8 cellular contexts compared by ENCODE assay signal in genomic region chr17:10149573-10150399, GRCh38. TPM values are rescaled to one million over a fixed set of nuclear protein-coding genes. Genes with fewer than 3 reads are reported as not detected.
DNase-seq lines count a peak whose midpoint lies in the region; ATAC-seq and TF ChIP-seq lines count a peak whose summit lies in the region.

No MANE protein-coding gene starts in this region.

- in situ Hi-C loops in Caki2 (cut with HindIII; ENCODE audit: low pct_unique_long_range_greater_than_20kb, low sequenced_read_pairs), result no loop called here

- no peaks in the 10 kb centered on the region for H3K36me3 ChIP-seq in suprapubic skin
- H3K36me3 ChIP-seq in MG63, result no peaks in the 10 kb centered on the region

- H3K4me3 ChIP-seq in fibroblast of pulmonary artery (replicated peaks; ENCODE audit: low read depth, low read length) (no peak overlapping the region), suprapubic skin (no peak overlapping the region), MG63 (no peak overlapping the region)

- TF ChIP-seq POLR2A in suprapubic skin (IDR thresholded peaks at IDR 0.05), result no peak

- DNase-seq in Caki2 (ENCODE audit: low read depth) (peak; percentile 5), NOMO-1 treated with DMSO at 0.1 percent for 48 hours (lab: John Stamatoyannopoulos, UW; ENCODE audit: unreplicated experiment) (peak; percentile 92), fibroblast of pulmonary artery (ENCODE audit: low read depth) (peak; percentile 78), suprapubic skin (ENCODE audit: low spot score in 2 of 2) (no peak), DMS53 treated with DMSO at 0.1 percent for 48 hours (lab: John Stamatoyannopoulos, UW; ENCODE audit: unreplicated experiment) (no peak), MG63 (no peak)
- no peak for DNase-seq in stimulated activated CD4-positive, alpha-beta T cell treated with anti-CD3 and anti-CD28 coated beads, Interleukin-2, amount 100 ng/mL, for 48 hours

- H3K27ac ChIP-seq in suprapubic skin, result no peak overlapping the region

- H3K4me1 ChIP-seq in suprapubic skin, result peaks cover 4% of the 10 kb centered on the region

- TF ChIP-seq CTCF in fibroblast of pulmonary artery (IDR thresholded peaks at IDR 0.05; ENCODE audit: low read length, missing control alignments) (no peak), suprapubic skin (IDR thresholded peaks at IDR 0.05) (no peak)

- ATAC-seq in GM21447 (IDR thresholded peaks at IDR 0.05; ENCODE audit: unreplicated experiment), result peak; percentile 71

- no peaks in the 10 kb centered on the region for H3K9me3 ChIP-seq in suprapubic skin
- no peaks in the 10 kb centered on the region for H3K9me3 ChIP-seq in MG63

- H3K27me3 ChIP-seq in suprapubic skin (no peaks in the 10 kb centered on the region), MG63 (no peaks in the 10 kb centered on the region)

- TF ChIP-seq EP300 in suprapubic skin (IDR thresholded peaks at IDR 0.05), result no peak

- 67% methylated on average over 8 of the region's 8 CpGs for WGBS in suprapubic skin

RNA-seq across cellular contexts. Expression of gene GAS7, which starts 48.6 kb away (rescaled TPM):
- total RNA-seq in Caki2 (2014; rRNA removed; shearing (Covaris generic); ENCODE audit: low replicate concordance), result not detected in 2 replicates
- total RNA-seq in suprapubic skin, result 100 to 1,000 TPM in 1 of 4 donors, 10 to 100 TPM in 3; 45.7 to 106 (median 74.2) TPM
- total RNA-seq in MG63 (2014; rRNA removed; shearing (Covaris generic); ENCODE audit: low replicate concordance), result 0.91 and 8.7 TPM in 2 replicates

Comparison
In these comparisons a context has a peak if more than half of its experiments do, and no peak if none do; other contexts are left out.
1. DNase-seq: peak in Caki2 (single experiment), NOMO-1 treated with DMSO at 0.1 percent for 48 hours (single experiment) and fibroblast of pulmonary artery (single experiment); none in stimulated activated CD4-positive, alpha-beta T cell treated with anti-CD3 and anti-CD28 coated beads, Interleukin-2, amount 100 ng/mL, for 48 hours (0 of 2), suprapubic skin (0 of 2), DMS53 treated with DMSO at 0.1 percent for 48 hours (single experiment) and MG63 (single experiment).